In the genomic region with DNA sequence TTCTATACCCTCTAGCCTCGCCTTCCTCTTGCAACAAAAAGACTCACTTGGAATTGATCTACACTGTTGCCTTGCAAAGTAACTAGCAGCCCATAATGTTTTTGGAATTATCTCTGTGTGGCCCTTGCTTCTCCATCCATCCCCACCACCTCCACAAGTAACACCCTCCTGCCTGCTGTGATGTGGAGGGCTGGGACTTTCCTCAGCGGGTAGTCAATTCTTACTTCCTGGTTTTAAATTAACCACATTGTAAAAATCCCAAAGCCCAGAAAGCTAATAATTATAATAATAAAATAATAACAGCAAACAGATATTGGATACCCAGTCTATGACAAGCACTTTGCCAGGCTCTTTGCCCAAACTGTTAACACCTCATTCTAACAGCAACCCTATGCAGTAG, we compare ENCODE assay signal across 26 cellular contexts.
"Had no signal": no experiment of that assay in that cellular context is flagged by ENCODE, and none has a peak within 500 bp of the region (broad histone marks: within the 10 kb centered on the region; RNA-seq: fewer than 3 reads in every experiment).

No MANE protein-coding gene starts in this region.

- H3K36me3 Mint-ChIP-seq: natural killer cell; neural progenitor cell; stimulated activated memory B cell treated with anti-CD40 and anti-IgM and Interleukin-4, amounts not matched to agents 10 μg/mL and 1 μg/mL and 100 μg/mL, for 72 hours; type B pancreatic cell had no signal

- H3K9me3 Mint-ChIP-seq: stimulated activated naive CD8-positive, alpha-beta T cell treated with anti-CD3 and anti-CD28 coated beads, Interleukin-15, amount 100 ng/mL, for 72 hours; type B pancreatic cell had no signal

- H3K4me3 Mint-ChIP-seq: natural killer cell; nephron; neural progenitor cell; stimulated activated memory B cell treated with anti-CD40 and anti-IgM and Interleukin-4, amounts not matched to agents 10 μg/mL and 1 μg/mL and 100 μg/mL, for 72 hours; stimulated activated naive CD8-positive, alpha-beta T cell treated with anti-CD3 and anti-CD28 coated beads, Interleukin-15, amount 100 ng/mL, for 72 hours; type B pancreatic cell had no signal

- H3K27ac Mint-ChIP-seq: natural killer cell; nephron; progenitor cell of endocrine pancreas; stimulated activated memory B cell treated with anti-CD40 and anti-IgM and Interleukin-4, amounts not matched to agents 10 μg/mL and 1 μg/mL and 100 μg/mL, for 72 hours; stimulated activated naive CD8-positive, alpha-beta T cell treated with anti-CD3 and anti-CD28 coated beads, Interleukin-15, amount 100 ng/mL, for 72 hours; type B pancreatic cell had no signal

- DNase-seq: natural killer cell; occipital lobe; ovary; posterior cingulate gyrus; psoas muscle; right cardiac atrium; right lobe of liver; sigmoid colon; small intestine; stimulated activated CD4-positive, alpha-beta T cell treated with anti-CD3 and anti-CD28 coated beads, Interleukin-15, amount 100 ng/mL, for 24 hours; stimulated activated CD4-positive, alpha-beta T cell treated with anti-CD3 and anti-CD28 coated beads, Interleukin-2, amount 100 ng/mL, for 24 hours; stimulated activated CD4-positive, alpha-beta T cell treated with anti-CD3 and anti-CD28 coated beads, Interleukin-2, amount 100 ng/mL, for 48 hours; stimulated activated CD4-positive, alpha-beta T cell treated with anti-CD3 and anti-CD28 coated beads, Interleukin-4, amount 100 ng/mL, for 24 hours; stimulated activated naive CD4-positive, alpha-beta T cell; stimulated activated naive CD8-positive, alpha-beta T cell treated with anti-CD3 and anti-CD28 coated beads, Interleukin-15, amount 100 ng/mL, for 72 hours; stimulated activated naive CD8-positive, alpha-beta T cell treated with anti-CD3 and anti-CD28 coated beads, Interleukin-15, Interleukin-2, amounts not matched to agents 100 U/mL and 50 U/mL, for 24 hours; testis; tibial artery; transverse colon; upper lobe of right lung; uterus had no signal

- H3K4me1 Mint-ChIP-seq: natural killer cell; stimulated activated memory B cell treated with anti-CD40 and anti-IgM and Interleukin-4, amounts not matched to agents 10 μg/mL and 1 μg/mL and 100 μg/mL, for 72 hours; stimulated activated naive CD8-positive, alpha-beta T cell treated with anti-CD3 and anti-CD28 coated beads, Interleukin-15, amount 100 ng/mL, for 72 hours had no signal

- ATAC-seq: natural killer cell; psoas muscle; right cardiac atrium; right lobe of liver; stimulated activated memory B cell treated with anti-CD40 and anti-IgM and Interleukin-4, amounts not matched to agents 10 μg/mL and 1 μg/mL and 100 μg/mL, for 72 hours; stimulated activated naive CD8-positive, alpha-beta T cell treated with anti-CD3 and anti-CD28 coated beads, Interleukin-15, amount 100 ng/mL, for 72 hours; stimulated activated naive CD8-positive, alpha-beta T cell treated with anti-CD3 and anti-CD28 coated beads, Interleukin-15, Interleukin-2, amounts not matched to agents 100 U/mL and 50 U/mL, for 24 hours; upper lobe of right lung had no signal

- FAIRE-seq: small intestine had no signal
